Comparison of ENCODE assay signal across 30 cellular contexts in the genomic region with DNA sequence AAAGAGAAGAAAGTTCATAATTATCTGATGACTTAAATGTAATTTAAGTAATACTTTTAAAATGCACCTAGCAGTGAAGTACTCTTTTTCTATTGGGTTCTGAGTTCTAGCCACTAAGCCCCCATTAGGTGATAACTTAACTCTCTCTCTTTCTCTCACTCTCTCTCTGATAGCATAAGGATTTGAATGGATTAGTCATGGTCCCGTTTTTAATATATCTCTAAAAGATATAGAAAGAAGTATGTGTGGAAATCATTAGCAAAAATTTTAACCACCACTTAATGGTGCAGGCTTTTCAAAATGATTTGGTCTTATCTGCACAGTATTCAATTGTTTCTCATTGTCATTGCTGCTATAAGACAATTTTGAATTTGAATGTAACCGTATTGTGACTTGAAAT.
"Had no signal": no experiment of that assay in that cellular context is flagged by ENCODE, and none has a peak within 500 bp of the region (broad histone marks: within the 10 kb centered on the region; RNA-seq: fewer than 3 reads in every experiment).

No MANE protein-coding gene starts in this region.

- ATAC-seq: activated naive CD4-positive, alpha-beta T cell treated with anti-CD3 and anti-CD28 coated beads, Interleukin-2, amount 50 U/mL, for 72 hours; activated naive CD8-positive, alpha-beta T cell treated with anti-CD3 and anti-CD28 coated beads, Interleukin-2, amount 50 U/mL, for 24 hours; activated T-cell treated with anti-CD3 and anti-CD28 coated beads, Interleukin-2, amount 50 U/mL, for 4 hours; activated T-cell treated with anti-CD3 and anti-CD28 coated beads, Interleukin-2, amount 50 U/mL, for 72 hours; activated T-helper 17 cell treated with anti-CD3 and anti-CD28 coated beads, Interleukin-2, amount 50 U/mL, for 72 hours; body of pancreas had no signal

- H3K27ac ChIP-seq: adrenal gland, ascending aorta, body of pancreas, brain microvascular endothelial cell, breast epithelium, cardiac muscle cell had no signal

- H3K36me3 ChIP-seq: adrenal gland, ascending aorta, brain microvascular endothelial cell, breast epithelium, cardiac muscle cell had no signal

- H3K4me1 ChIP-seq: ascending aorta, body of pancreas, breast epithelium had no signal

- H3K27me3 ChIP-seq: ascending aorta, breast epithelium, cardiac muscle cell had no signal

- DNase-seq: activated effector memory CD4-positive, alpha-beta T cell treated with anti-CD3 and anti-CD28 coated beads, Interleukin-2, amount 50 U/mL, for 16 hours; activated effector memory CD4-positive, alpha-beta T cell treated with Interleukin-2 at 50 U/mL for 16 hours; activated gamma-delta T cell; activated gamma-delta T cell treated with Interleukin-2 at 50 U/mL for 16 hours; activated naive CD4-positive, alpha-beta T cell; activated naive CD4-positive, alpha-beta T cell treated with anti-CD3 and anti-CD28 coated beads for 36 hours; activated naive CD4-positive, alpha-beta T cell treated with anti-CD3 and anti-CD28 coated beads, Interleukin-2, amount 10 ng/mL, durations not matched to agents 7 days and 5 days; activated naive CD4-positive, alpha-beta T cell treated with anti-CD3 and anti-CD28 coated beads, Interleukin-2, amount 50 U/mL, for 16 hours; activated naive CD4-positive, alpha-beta T cell treated with Interleukin-2 at 50 U/mL for 16 hours; activated naive CD8-positive, alpha-beta T cell treated with anti-CD3 and anti-CD28 coated beads for 36 hours; activated naive CD8-positive, alpha-beta T cell treated with anti-CD3 and anti-CD28 coated beads, Interleukin-2, amount 10 ng/mL, durations not matched to agents 7 days and 5 days; activated naive CD8-positive, alpha-beta T cell treated with anti-CD3 and anti-CD28 coated beads, Interleukin-2, amount 50 U/mL, for 24 hours; activated T-cell treated with anti-CD3 and anti-CD28 coated beads, Interleukin-2, amount 50 U/mL, for 4 hours; activated T-cell treated with anti-CD3 and anti-CD28 coated beads, Interleukin-2, amount 50 U/mL, for 48 hours; activated T-cell treated with anti-CD3 and anti-CD28 coated beads, Interleukin-2, amount 50 U/mL, for 72 hours; adrenal gland; amniotic stem cell; amygdala; anterior cingulate cortex; aorta; body of pancreas; brain microvascular endothelial cell; caudate nucleus; central memory CD4-positive, alpha-beta T cell; cerebellar nuclear complex had no signal

- H3K9me3 ChIP-seq: adrenal gland, ascending aorta, body of pancreas, breast epithelium had no signal

- H3K4me3 ChIP-seq: adrenal gland, ascending aorta, body of pancreas, breast epithelium, cardiac muscle cell had no signal
